13 cellular contexts compared by ENCODE assay signal in the genomic region with DNA sequence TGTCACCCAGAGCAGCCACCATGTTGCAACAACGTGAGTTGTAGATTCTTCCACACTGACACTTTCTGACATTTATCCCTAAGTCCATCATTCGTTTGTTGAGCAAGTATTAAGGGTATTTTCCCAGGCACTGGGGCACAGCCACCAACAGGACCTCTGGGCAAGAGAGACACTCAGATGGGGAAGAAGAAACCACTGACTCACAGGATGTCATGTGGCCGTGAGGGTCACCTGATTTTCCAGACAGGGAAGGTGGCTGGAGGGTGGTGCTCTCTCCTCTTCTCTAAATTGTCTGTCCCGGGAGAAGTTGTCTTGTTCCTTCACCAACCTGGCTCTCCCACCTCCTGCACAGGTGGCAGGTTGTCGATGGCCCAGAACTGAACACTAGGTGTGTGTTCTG. TPM values are rescaled to one million over a fixed set of nuclear protein-coding genes. Genes with fewer than 3 reads are reported as not detected.
DNase-seq lines count a peak whose midpoint lies in the region; ATAC-seq, FAIRE-seq and TF ChIP-seq lines count a peak whose summit lies in the region.
"Had no signal": no experiment of that assay in that cellular context is flagged by ENCODE, and none has a peak within 500 bp of the region (broad histone marks: within the 10 kb centered on the region; RNA-seq: fewer than 3 reads in every experiment).

No MANE protein-coding gene starts in this region.

- no peak overlapping the region for H3K9ac ChIP-seq in endodermal cell (ENCODE audit: extremely low read depth, low read length, poor library complexity, severe bottlenecking)

- no peaks in the 10 kb centered on the region for H3K27me3 Mint-ChIP-seq in activated T-cell treated with anti-CD3 and anti-CD28 coated beads, Interleukin-2, amount 50 U/mL, for 72 hours (ENCODE audit: low read depth)
- H3K27me3 Mint-ChIP-seq in endodermal cell (ENCODE audit: insufficient read depth) (no peaks in the 10 kb centered on the region), chondrocyte (ENCODE audit: low read depth) (no peaks in the 10 kb centered on the region)
- no peaks in the 10 kb centered on the region for H3K27me3 Mint-ChIP-seq in stimulated activated memory B cell treated with anti-CD40 and anti-IgM and Interleukin-4, amounts not matched to agents 10 μg/mL and 1 μg/mL and 100 μg/mL, for 72 hours
- H3K27me3 Mint-ChIP-seq: activated naive CD8-positive, alpha-beta T cell had no signal

- peak in 1 of 2 donors; percentile 29 for ATAC-seq in activated T-cell treated with anti-CD3 and anti-CD28 coated beads, Interleukin-2, amount 50 U/mL, for 72 hours (replicated peaks in 1 of 2)
- peak; percentile 34 for ATAC-seq in stimulated activated memory B cell treated with anti-CD40 and anti-IgM and Interleukin-4, amounts not matched to agents 10 μg/mL and 1 μg/mL and 100 μg/mL, for 72 hours

- H3K36me3 ChIP-seq in endodermal cell (ENCODE audit: control insufficient read depth, insufficient read depth, low read length) (peaks cover 74% of the 10 kb centered on the region), H7 (replicated peaks; ENCODE audit: control insufficient read depth, insufficient read depth, low read length) (peaks cover 14% of the 10 kb centered on the region)

- WGBS in endodermal cell (ENCODE audit: insufficient coverage in 1 of 2, insufficient read length in 1 of 2), 2 experiments: 92 to 95% methylated on average over 3 to 5 of the region's 5 CpGs

- peaks cover 29% of the 10 kb centered on the region for H3K4me1 Mint-ChIP-seq in activated T-cell treated with anti-CD3 and anti-CD28 coated beads, Interleukin-2, amount 50 U/mL, for 72 hours (ENCODE audit: low read depth)
- no peaks in the 10 kb centered on the region for H3K4me1 Mint-ChIP-seq in endodermal cell
- H3K4me1 Mint-ChIP-seq in stimulated activated memory B cell treated with anti-CD40 and anti-IgM and Interleukin-4, amounts not matched to agents 10 μg/mL and 1 μg/mL and 100 μg/mL, for 72 hours: peaks cover 78% of the 10 kb centered on the region
- peaks cover 31% of the 10 kb centered on the region for H3K4me1 Mint-ChIP-seq in chondrocyte (ENCODE audit: low read depth)

- peak overlapping the region; percentile 59 for H3K27ac Mint-ChIP-seq in activated T-cell treated with anti-CD3 and anti-CD28 coated beads, Interleukin-2, amount 50 U/mL, for 72 hours
- H3K27ac Mint-ChIP-seq in endodermal cell (peak overlapping the region; percentile 18), chondrocyte (ENCODE audit: unreplicated experiment) (no peak overlapping the region)
- peak overlapping the region; percentile 99 for H3K27ac Mint-ChIP-seq in stimulated activated memory B cell treated with anti-CD40 and anti-IgM and Interleukin-4, amounts not matched to agents 10 μg/mL and 1 μg/mL and 100 μg/mL, for 72 hours
- H3K27ac Mint-ChIP-seq: activated naive CD8-positive, alpha-beta T cell had no signal

- no peak overlapping the region for H3K4me3 Mint-ChIP-seq in activated T-cell treated with anti-CD3 and anti-CD28 coated beads, Interleukin-2, amount 50 U/mL, for 72 hours
- H3K4me3 Mint-ChIP-seq in endodermal cell (no peak overlapping the region), chondrocyte (ENCODE audit: unreplicated experiment) (no peak overlapping the region)
- H3K4me3 Mint-ChIP-seq in stimulated activated memory B cell treated with anti-CD40 and anti-IgM and Interleukin-4, amounts not matched to agents 10 μg/mL and 1 μg/mL and 100 μg/mL, for 72 hours: peak overlapping the region; percentile 53
- H3K4me3 Mint-ChIP-seq: activated naive CD8-positive, alpha-beta T cell had no signal

- H3K27me3 ChIP-seq in endodermal cell (ENCODE audit: control insufficient read depth, insufficient read depth, low read length, poor library complexity, severe bottlenecking) (no peaks in the 10 kb centered on the region), H7 (ENCODE audit: control insufficient read depth, insufficient read depth, low read length) (no peaks in the 10 kb centered on the region)

- H3K4me3 ChIP-seq in endodermal cell (ENCODE audit: low read length) (no peak overlapping the region), H7 (ENCODE audit: insufficient read depth, low read depth, low read length) (no peak overlapping the region)
- H3K4me3 ChIP-seq: thoracic aorta had no signal

- H3K36me3 Mint-ChIP-seq in activated T-cell treated with anti-CD3 and anti-CD28 coated beads, Interleukin-2, amount 50 U/mL, for 72 hours (ENCODE audit: insufficient read depth in 2 of 2): peaks cover 4 to 10% of the 10 kb centered on the region in 2 donors
- H3K36me3 Mint-ChIP-seq in endodermal cell (ENCODE audit: low read depth) (peaks cover 64% of the 10 kb centered on the region), chondrocyte (ENCODE audit: low read depth) (peaks cover 31% of the 10 kb centered on the region)
- peaks cover 91% of the 10 kb centered on the region for H3K36me3 Mint-ChIP-seq in stimulated activated memory B cell treated with anti-CD40 and anti-IgM and Interleukin-4, amounts not matched to agents 10 μg/mL and 1 μg/mL and 100 μg/mL, for 72 hours

- no peak for TF ChIP-seq CTCF in endodermal cell (conservative IDR thresholded peaks at IDR 0.05)
- TF ChIP-seq CTCF in chondrocyte (IDR thresholded peaks at IDR 0.05): no peak

- no peak for DNase-seq in activated T-cell treated with anti-CD3 and anti-CD28 coated beads, Interleukin-2, amount 50 U/mL, for 72 hours
- DNase-seq in activated T-cell treated with anti-CD3 and anti-CD28 coated beads for 4 hours: no peak
- DNase-seq in RCC 7860 (ENCODE audit: low spot score): peak; percentile 14
- no peak for DNase-seq in endodermal cell
- no peak for DNase-seq in H7
- DNase-seq in chondrocyte (ENCODE audit: low spot score): no peak
- no peak for DNase-seq in germinal center (ENCODE audit: low spot score)
- DNase-seq: NCI-H1417 treated with DMSO at 0.1 percent for 48 hours; stimulated activated CD4-positive, alpha-beta T cell treated with anti-CD3 and anti-CD28 coated beads, Interleukin-2, amount 100 ng/mL, for 48 hours had no signal

- no peak for FAIRE-seq in RCC 7860 (lab: Jason Lieb, UNC)

- no peak overlapping the region for H3K27ac ChIP-seq in endodermal cell (ENCODE audit: low read depth, low read length)
- H3K27ac ChIP-seq: thoracic aorta, VCaP had no signal

- H3K9me3 Mint-ChIP-seq in activated T-cell treated with anti-CD3 and anti-CD28 coated beads, Interleukin-2, amount 50 U/mL, for 72 hours: no peaks in the 10 kb centered on the region
- H3K9me3 Mint-ChIP-seq in endodermal cell (no peaks in the 10 kb centered on the region), chondrocyte (ENCODE audit: low read depth) (no peaks in the 10 kb centered on the region)
- no peaks in the 10 kb centered on the region for H3K9me3 Mint-ChIP-seq in stimulated activated memory B cell treated with anti-CD40 and anti-IgM and Interleukin-4, amounts not matched to agents 10 μg/mL and 1 μg/mL and 100 μg/mL, for 72 hours

- H3K4me1 ChIP-seq in endodermal cell (ENCODE audit: control insufficient read depth, insufficient read depth, low read length): no peaks in the 10 kb centered on the region

- H3K9me3 ChIP-seq in endodermal cell (ENCODE audit: control insufficient read depth, low read length): no peaks in the 10 kb centered on the region
- H3K9me3 ChIP-seq: thoracic aorta had no signal

RNA-seq across cellular contexts. Expression of gene PPIF, which starts 51.7 kb away (rescaled TPM):
- 100 to 1,000 TPM; 102 to 104 TPM for total RNA-seq in activated T-cell treated with anti-CD3 and anti-CD28 coated beads, Interleukin-2, amount 50 U/mL, for 72 hours
- total RNA-seq in endodermal cell: 10 to 100 TPM; 50.4 to 51.0 TPM
- polyA plus RNA-seq in endodermal cell (2013, experiment 1 of 2): 54.6 TPM
- polyA plus RNA-seq in endodermal cell (2013, experiment 2 of 2): 46.4 TPM
- 78.6 and 87.5 TPM in 2 replicates for total RNA-seq in H7 (2014; rRNA removed; shearing (Covaris generic))
- total RNA-seq in chondrocyte: 11.0 to 16.2 TPM (median 15.2 TPM) in 3 replicates
